In the genomic region with DNA sequence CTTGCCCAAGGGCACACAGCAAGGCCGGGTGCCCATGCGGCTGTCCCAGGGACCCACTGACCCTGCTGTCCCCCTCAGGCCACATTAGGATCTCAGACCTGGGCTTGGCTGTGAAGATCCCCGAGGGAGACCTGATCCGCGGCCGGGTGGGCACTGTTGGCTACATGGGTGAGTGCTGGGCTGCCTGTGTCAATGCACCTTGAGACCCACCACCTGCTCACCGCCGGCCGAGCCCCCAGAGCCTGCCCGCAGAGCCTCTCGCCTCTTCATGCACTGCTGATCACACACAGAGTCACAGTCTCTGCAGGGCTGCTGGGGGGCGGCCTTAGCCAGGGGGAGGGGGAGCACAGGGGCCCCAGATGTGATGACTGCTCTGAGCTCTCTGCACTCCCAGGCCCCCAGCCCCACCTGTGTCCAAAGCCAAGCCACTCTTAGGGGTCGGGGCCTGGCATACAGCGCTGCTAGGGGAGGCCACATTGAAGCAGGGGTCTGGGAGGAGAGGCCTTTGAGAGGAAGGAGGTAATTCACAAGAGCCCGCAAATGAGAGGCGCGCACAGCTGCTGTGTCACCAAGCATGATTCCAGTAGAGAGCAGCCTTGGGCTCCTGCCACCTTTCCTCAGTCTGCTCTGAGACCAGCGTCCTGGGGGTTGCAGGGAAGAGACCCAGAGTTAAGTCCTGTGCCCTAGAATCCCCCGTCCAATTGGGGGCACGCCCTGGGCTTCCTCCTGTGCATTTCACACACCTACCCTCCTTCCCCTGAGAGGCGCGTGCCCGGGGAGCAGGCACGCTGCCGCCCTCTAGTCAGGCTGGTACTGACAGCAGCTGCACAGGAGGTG, we compare ENCODE assay signal across 11 cellular contexts.
DNase-seq lines count a peak whose midpoint lies in the region; ATAC-seq and TF ChIP-seq lines count a peak whose summit lies in the region.
"Had no signal": no experiment of that assay in that cellular context is flagged by ENCODE, and none has a peak within 500 bp of the region (broad histone marks: within the 10 kb centered on the region; RNA-seq: fewer than 3 reads in every experiment).

No MANE protein-coding gene starts in this region.

- TF ChIP-seq CTCF in esophagus muscularis mucosa (IDR thresholded peaks at IDR 0.05) (no peak), prostate gland (IDR thresholded peaks at IDR 0.05) (no peak)

- H3K4me2 ChIP-seq in BLaER1 treated with 17β-estradiol and CSF1 and Interleukin-3, amounts not matched to agents 10 nM and 100 nM: peak overlapping the region; percentile 47 to 93 (median 84)

- intact Hi-C loops in esophagus muscularis mucosa (cut with DNase I): no loop called here
- intact Hi-C loops in prostate gland (cut with DNase I): no loop called here

- peaks cover 0 to 14% (median 6%) of the 10 kb centered on the region in 11 experiments; a peak in 9 of 22 replicates for H3K9me3 ChIP-seq in BLaER1 treated with 17β-estradiol and CSF1 and Interleukin-3, amounts not matched to agents 10 nM and 100 nM (replicated peaks in 1 of 11)
- H3K9me3 ChIP-seq in esophagus muscularis mucosa: no peaks in the 10 kb centered on the region
- H3K9me3 ChIP-seq in prostate gland: no peaks in the 10 kb centered on the region

- TF ChIP-seq POLR2A in esophagus muscularis mucosa (IDR thresholded peaks at IDR 0.05; ENCODE audit: low read depth) (no peak), prostate gland (IDR thresholded peaks at IDR 0.05) (no peak)

- H3K9ac ChIP-seq in BLaER1 treated with 17β-estradiol and CSF1 and Interleukin-3, amounts not matched to agents 10 nM and 100 nM: peak overlapping the region in 3 of 11 experiments; percentile 9 to 23 (median 13); a peak in 4 of 22 replicates

- H3K27me3 ChIP-seq in BLaER1 treated with 17β-estradiol and CSF1 and Interleukin-3, amounts not matched to agents 10 nM and 100 nM: peaks cover 0 to 31% (median 0%) of the 10 kb centered on the region in 11 experiments; a peak in 9 of 22 replicates
- H3K27me3 ChIP-seq in esophagus muscularis mucosa: no peaks in the 10 kb centered on the region
- no peaks in the 10 kb centered on the region for H3K27me3 ChIP-seq in prostate gland (replicated peaks; ENCODE audit: insufficient read depth)

- H3K27ac ChIP-seq in BLaER1 treated with 17β-estradiol and CSF1 and Interleukin-3, amounts not matched to agents 10 nM and 100 nM: no peak overlapping the region; a peak in 1 of 22 replicates
- H3K27ac ChIP-seq in esophagus muscularis mucosa (replicated peaks in 1 of 4) (peak overlapping the region; percentile 63 to 76 (median 70)), prostate gland (peak overlapping the region; percentile 27 to 39)
- H3K27ac ChIP-seq: C4-2B had no signal

- peak; percentile 51 for ATAC-seq in HG03103 (IDR thresholded peaks at IDR 0.05; ENCODE audit: low read depth, unreplicated experiment)
- no peak for ATAC-seq in HG03280 (IDR thresholded peaks at IDR 0.05; ENCODE audit: unreplicated experiment)

- H4K20me1 ChIP-seq in BLaER1 treated with 17β-estradiol and CSF1 and Interleukin-3, amounts not matched to agents 10 nM and 100 nM: peaks cover 0 to 31% (median 9%) of the 10 kb centered on the region in 11 experiments; a peak in 12 of 22 replicates

- H3K4me3 ChIP-seq in BLaER1 treated with 17β-estradiol and CSF1 and Interleukin-3, amounts not matched to agents 10 nM and 100 nM: no peak overlapping the region
- no peak overlapping the region for H3K4me3 ChIP-seq in esophagus muscularis mucosa
- no peak overlapping the region for H3K4me3 ChIP-seq in prostate gland

- no peak for TF ChIP-seq EP300 in esophagus muscularis mucosa (IDR thresholded peaks at IDR 0.05)

- DNase-seq in esophagus muscularis mucosa (ENCODE audit: extremely low spot score) (no peak), prostate gland (ENCODE audit: low spot score) (no peak), DMS114 treated with DMSO at 0.1 percent for 48 hours (lab: John Stamatoyannopoulos, UW; ENCODE audit: unreplicated experiment) (no peak), NCI-H146 treated with DMSO at 0.1 percent for 48 hours (lab: John Stamatoyannopoulos, UW; ENCODE audit: unreplicated experiment) (no peak), COLO668 (lab: John Stamatoyannopoulos, UW; ENCODE audit: unreplicated experiment) (no peak)
- DNase-seq: activated CD8-positive, alpha-beta memory T cell treated with anti-CD3 and anti-CD28 coated beads, Interleukin-2, amount 50 U/mL, for 48 hours; T1000 had no signal

- peaks cover 24 to 55% (median 53%) of the 10 kb centered on the region in 10 experiments for H3K4me1 ChIP-seq in BLaER1 treated with 17β-estradiol and CSF1 and Interleukin-3, amounts not matched to agents 10 nM and 100 nM
- H3K4me1 ChIP-seq in esophagus muscularis mucosa (peaks cover 18 to 30% (median 28%) of the 10 kb centered on the region in 4 donors), prostate gland (replicated peaks) (no peaks in the 10 kb centered on the region)

- H3K36me3 ChIP-seq in BLaER1 treated with 17β-estradiol and CSF1 and Interleukin-3, amounts not matched to agents 10 nM and 100 nM: no peaks in the 10 kb centered on the region
- peaks cover 9 to 76% (median 53%) of the 10 kb centered on the region in 4 donors for H3K36me3 ChIP-seq in esophagus muscularis mucosa
- no peaks in the 10 kb centered on the region for H3K36me3 ChIP-seq in prostate gland

- 57% methylated on average over 8 of the region's 25 CpGs for WGBS in esophagus muscularis mucosa
- WGBS in prostate gland: 78% methylated on average over 22 of the region's 25 CpGs

Comparison
In these comparisons a context has a peak if more than half of its experiments do, and no peak if none do; other contexts are left out.
1. H3K27ac ChIP-seq: peak in esophagus muscularis mucosa (4 of 4) and prostate gland (2 of 2); none in BLaER1 treated with 17β-estradiol and CSF1 and Interleukin-3, amounts not matched to agents 10 nM and 100 nM (0 of 11).